Comparison of ENCODE assay signal across 18 cellular contexts in the genomic region with DNA sequence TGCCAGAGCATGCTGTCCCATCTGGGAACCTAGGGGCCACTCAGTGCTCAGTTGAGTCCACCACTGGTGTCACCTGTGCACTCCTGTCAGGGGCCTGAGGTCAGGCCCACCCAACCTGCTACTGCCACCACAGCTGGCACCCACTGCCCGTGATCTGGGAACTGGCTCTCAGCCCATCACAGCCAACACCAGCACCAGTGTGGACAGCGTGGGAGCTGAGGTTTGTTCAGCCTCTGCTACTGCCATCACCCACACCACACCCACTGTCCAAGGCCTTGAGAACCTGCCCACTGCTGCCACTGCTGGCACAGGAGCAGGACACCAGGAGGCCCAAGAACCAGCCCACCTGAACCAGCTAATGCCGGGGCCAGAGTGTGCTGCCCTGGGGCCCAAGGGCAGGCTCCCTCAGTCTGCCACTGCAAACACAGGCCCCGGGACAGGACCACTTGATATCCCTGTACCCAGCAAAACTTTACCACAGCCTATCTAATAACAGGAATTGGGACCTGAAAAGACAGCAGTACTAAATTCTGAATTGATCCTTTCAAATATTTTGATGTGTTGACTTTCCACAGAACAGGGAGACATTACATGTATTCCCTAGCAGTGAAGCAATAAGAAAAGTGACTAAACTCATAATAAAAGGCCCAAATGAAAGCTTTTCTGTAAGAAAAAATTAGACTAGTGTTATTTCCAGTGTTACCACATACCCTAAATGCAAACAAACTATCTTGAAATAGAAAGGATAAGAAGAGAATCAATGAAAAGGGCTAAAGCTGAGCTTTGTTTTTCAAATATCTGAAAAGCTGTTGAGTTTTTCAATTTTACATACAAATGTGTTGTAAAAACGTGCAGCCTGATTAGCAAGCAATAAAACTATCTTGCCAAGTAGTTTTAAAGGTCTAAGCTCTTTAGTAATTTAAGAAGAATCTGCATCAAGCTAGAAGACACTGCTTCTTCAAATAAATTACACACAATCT.
DNase-seq lines count a peak whose midpoint lies in the region; ATAC-seq, FAIRE-seq and TF ChIP-seq lines count a peak whose summit lies in the region.
"Had no signal": no experiment of that assay in that cellular context is flagged by ENCODE, and none has a peak within 500 bp of the region (broad histone marks: within the 10 kb centered on the region; RNA-seq: fewer than 3 reads in every experiment).

No MANE protein-coding gene starts in this region.

- H3K4me3 ChIP-seq in GM23338 (0 out of 2 replicates have a peak overlapping the region, but pooled peaks have one; percentile 16), kidney (ENCODE audit: low read length in 2 of 2) (no peak overlapping the region), aorta (ENCODE audit: low read length in 2 of 2) (no peak overlapping the region), PC-9 (no peak overlapping the region)
- H3K4me3 ChIP-seq: BLaER1, GM12878 had no signal

- no peaks in the 10 kb centered on the region for H4K20me1 ChIP-seq in GM23338 (replicated peaks; ENCODE audit: insufficient read depth)
- no peaks in the 10 kb centered on the region for H4K20me1 ChIP-seq in PC-9 (ENCODE audit: insufficient read depth)
- H4K20me1 ChIP-seq: BLaER1 had no signal

- H3K27ac Mint-ChIP-seq in GM23338, result no peak overlapping the region
- no peak overlapping the region for H3K27ac Mint-ChIP-seq in stimulated activated effector memory CD8-positive, alpha-beta T cell treated with anti-CD3 and anti-CD28 coated beads, Interleukin-12 subunit alpha, Interleukin-12 subunit beta, amount 100 ng/mL, for 72 hours
- H3K27ac Mint-ChIP-seq: CD8-positive, alpha-beta memory T cell had no signal

- no peaks in the 10 kb centered on the region for H3K79me2 ChIP-seq in GM23338 (replicated peaks; ENCODE audit: insufficient read depth)
- no peaks in the 10 kb centered on the region for H3K79me2 ChIP-seq in PC-9 (ENCODE audit: low read depth)

- DNase-seq in GM23338 (ENCODE audit: low spot score) (no peak), kidney (peak; percentile 63), aorta (no peak), PC-9 (no peak), hepatic stellate cell (ENCODE audit: low spot score) (no peak)
- DNase-seq in stimulated activated effector memory CD8-positive, alpha-beta T cell treated with anti-CD3 and anti-CD28 coated beads, Interleukin-12 subunit alpha, Interleukin-12 subunit beta, amount 100 ng/mL, for 72 hours (ENCODE audit: low spot score in 2 of 2), result no peak
- DNase-seq in activated naive CD4-positive, alpha-beta T cell treated with Interleukin-2 at 50 U/mL for 16 hours, result no peak
- DNase-seq: 8988T; AML-193; Caco-2; CD8-positive, alpha-beta memory T cell; DMS 273 treated with DMSO at 0.1 percent for 48 hours; DMS79; IMR-90; KBM-7 had no signal

- no TSS peak for BruUV-seq in PC-9 (replicated peaks; lab: Mats Ljungman, UMichigan)

- H3K9me3 Mint-ChIP-seq in GM23338, result peaks cover 3% of the 10 kb centered on the region; the same call in 2 of the 3 replicates
- H3K9me3 Mint-ChIP-seq in stimulated activated effector memory CD8-positive, alpha-beta T cell treated with anti-CD3 and anti-CD28 coated beads, Interleukin-12 subunit alpha, Interleukin-12 subunit beta, amount 100 ng/mL, for 72 hours, result peaks cover 13% of the 10 kb centered on the region

- no peak overlapping the region for H3K4me3 Mint-ChIP-seq in GM23338
- no peak overlapping the region for H3K4me3 Mint-ChIP-seq in stimulated activated effector memory CD8-positive, alpha-beta T cell treated with anti-CD3 and anti-CD28 coated beads, Interleukin-12 subunit alpha, Interleukin-12 subunit beta, amount 100 ng/mL, for 72 hours
- H3K4me3 Mint-ChIP-seq: CD8-positive, alpha-beta memory T cell had no signal

- H3K9me2 ChIP-seq in GM23338 (ENCODE audit: insufficient read depth), result no peaks in the 10 kb centered on the region; the same call in none of the 2 replicates
- H3K9me2 ChIP-seq in PC-9 (ENCODE audit: insufficient read depth), result no peaks in the 10 kb centered on the region

- CTCF ChIA-PET in PC-9 (lab: Charles Lee), result no interaction called here

- no peak overlapping the region for H3K9ac ChIP-seq in kidney (ENCODE audit: low read length in 2 of 2)
- H3K9ac ChIP-seq: BLaER1 had no signal

- WGBS in aorta, 2 donors, result 62 to 70% methylated on average over 5 of the region's 5 CpGs

- no peak for TF ChIP-seq CTCF in GM23338 (conservative IDR thresholded peaks at IDR 0.05; ENCODE audit: low read depth in 2 of 2)
- no peak for TF ChIP-seq CTCF in kidney (IDR thresholded peaks at IDR 0.05; ENCODE audit: borderline replicate concordance, extremely low read depth, insufficient read depth)
- no peak for TF ChIP-seq CTCF in PC-9 (conservative IDR thresholded peaks at IDR 0.05)

- 0 out of 3 replicates have a peak, but pooled peaks cover 3% of the 10 kb centered on the region for H3K36me3 Mint-ChIP-seq in GM23338 (ENCODE audit: low read depth)
- H3K36me3 Mint-ChIP-seq in stimulated activated effector memory CD8-positive, alpha-beta T cell treated with anti-CD3 and anti-CD28 coated beads, Interleukin-12 subunit alpha, Interleukin-12 subunit beta, amount 100 ng/mL, for 72 hours, result no peaks in the 10 kb centered on the region
- H3K36me3 Mint-ChIP-seq: CD8-positive, alpha-beta memory T cell had no signal

- H3K4me1 Mint-ChIP-seq in GM23338, result peaks cover 16% of the 10 kb centered on the region
- no peaks in the 10 kb centered on the region for H3K4me1 Mint-ChIP-seq in stimulated activated effector memory CD8-positive, alpha-beta T cell treated with anti-CD3 and anti-CD28 coated beads, Interleukin-12 subunit alpha, Interleukin-12 subunit beta, amount 100 ng/mL, for 72 hours
- H3K4me1 Mint-ChIP-seq: CD8-positive, alpha-beta memory T cell had no signal

- no peak overlapping the region; the same call in 1 of the 2 replicates for H2AFZ ChIP-seq in GM23338
- H2AFZ ChIP-seq in PC-9, result no peak overlapping the region

- H3K4me1 ChIP-seq in GM23338 (ENCODE audit: insufficient read depth) (peaks cover 9% of the 10 kb centered on the region; the same call in 1 of the 2 replicates), kidney (ENCODE audit: control insufficient read depth in 1 of 2, insufficient read depth in 1 of 2, low read depth in 1 of 2, low read length in 2 of 2) (no peaks in the 10 kb centered on the region), aorta (ENCODE audit: control insufficient read depth in 1 of 2, insufficient read depth in 2 of 2, low read length in 2 of 2) (no peaks in the 10 kb centered on the region), PC-9 (replicated peaks; ENCODE audit: insufficient read depth) (no peaks in the 10 kb centered on the region)
- H3K4me1 ChIP-seq: BLaER1, Caco-2 had no signal

- intact Hi-C loops in kidney (cut with DNase I) (no loop called here), aorta (cut with DNase I) (no loop called here), PC-9 (cut with micrococcal nuclease; ENCODE audit: unreplicated experiment) (loop anchor here (1.0 kb wide), 1 partner anchor 44 kb away; no protein-coding TSS in a partner anchor)

- ATAC-seq in GM23338 (peak; percentile 51), aorta (ENCODE audit: low FRiP score) (peak; percentile 50)
- peak; percentile 42 for ATAC-seq in stimulated activated effector memory CD8-positive, alpha-beta T cell treated with anti-CD3 and anti-CD28 coated beads, Interleukin-12 subunit alpha, Interleukin-12 subunit beta, amount 100 ng/mL, for 72 hours
- ATAC-seq: GM12878 had no signal

- H3K36me3 ChIP-seq in GM23338 (ENCODE audit: insufficient read depth), result no peaks in the 10 kb centered on the region
- H3K36me3 ChIP-seq in kidney (ENCODE audit: control insufficient read depth in 1 of 2, insufficient read depth in 2 of 2, low read length in 2 of 2), result no peaks in the 10 kb centered on the region
- no peaks in the 10 kb centered on the region for H3K36me3 ChIP-seq in aorta (ENCODE audit: control insufficient read depth in 1 of 2, insufficient read depth in 2 of 2, low read length in 1 of 2)
- no peaks in the 10 kb centered on the region for H3K36me3 ChIP-seq in PC-9 (ENCODE audit: low read depth)
- H3K36me3 ChIP-seq: BLaER1 had no signal

- no peaks in the 10 kb centered on the region for H3K27me3 Mint-ChIP-seq in GM23338 (ENCODE audit: insufficient read depth, low read depth, poor library complexity)
- H3K27me3 Mint-ChIP-seq: CD8-positive, alpha-beta memory T cell had no signal

- peak overlapping the region; percentile 46; the same call in 1 of the 2 replicates for H3K4me2 ChIP-seq in GM23338
- no peak overlapping the region for H3K4me2 ChIP-seq in PC-9
- H3K4me2 ChIP-seq: BLaER1 had no signal

- no peaks in the 10 kb centered on the region for H3F3A ChIP-seq in GM23338 (replicated peaks; ENCODE audit: low read depth)
- H3F3A ChIP-seq in PC-9 (ENCODE audit: insufficient read depth, low read depth), result no peaks in the 10 kb centered on the region

- no peak for FAIRE-seq in kidney (lab: Jason Lieb, UNC)
- FAIRE-seq: H54 had no signal

- H3K9me3 ChIP-seq in kidney (ENCODE audit: control insufficient read depth in 1 of 2, low read length in 2 of 2) (no peaks in the 10 kb centered on the region), aorta (ENCODE audit: control insufficient read depth, low read length) (no peaks in the 10 kb centered on the region), PC-9 (ENCODE audit: insufficient read depth, low read depth) (no peaks in the 10 kb centered on the region)
- H3K9me3 ChIP-seq: Caco-2 had no signal

- POLR2A ChIA-PET in PC-9 (lab: Charles Lee; ENCODE audit: unreplicated experiment), result no interaction called here

- H3K27me3 ChIP-seq in GM23338 (ENCODE audit: insufficient read depth) (no peaks in the 10 kb centered on the region), aorta (ENCODE audit: control insufficient read depth in 1 of 2, insufficient read depth in 2 of 2, low read length in 1 of 2) (no peaks in the 10 kb centered on the region), PC-9 (ENCODE audit: insufficient read depth, low read depth) (no peaks in the 10 kb centered on the region)
- H3K27me3 ChIP-seq: BLaER1 had no signal

- H3K27ac ChIP-seq in GM23338 (ENCODE audit: low read depth) (no peak overlapping the region), kidney (ENCODE audit: low read depth in 2 of 2, low read length in 2 of 2) (no peak overlapping the region), aorta (ENCODE audit: low read depth in 1 of 2, low read length in 2 of 2) (no peak overlapping the region), PC-9 (no peak overlapping the region)
- H3K27ac ChIP-seq: BLaER1 had no signal

TF ChIP-seq in GM23338, 12 proteins besides CTCF, POLR2A, EP300 and RAD21 (continues in another document):
- TF ChIP-seq ETS1 (IDR thresholded peaks at IDR 0.05) (no peak), JUNB (IDR thresholded peaks at IDR 0.05; ENCODE audit: unreplicated experiment) (no peak)
